ENCODE assay signal across 11 cellular contexts in genomic region chr7:85172530-85172941, GRCh38. TPM values are rescaled to one million over a fixed set of nuclear protein-coding genes. Genes with fewer than 3 reads are reported as not detected.
DNase-seq lines count a peak whose midpoint lies in the region; TF ChIP-seq lines count a peak whose summit lies in the region.
"Had no signal": no experiment of that assay in that cellular context is flagged by ENCODE, and none has a peak within 500 bp of the region (broad histone marks: within the 10 kb centered on the region; RNA-seq: fewer than 3 reads in every experiment).

No MANE protein-coding gene starts in this region.

- no peak overlapping the region for H3K27ac Mint-ChIP-seq in glutamatergic neuron (ENCODE audit: unreplicated experiment)

- DNase-seq in NCI-H446 (lab: John Stamatoyannopoulos, UW) (peak; percentile 3 to 19), NCI-H446 treated with DMSO at 0.1 percent for 48 hours (lab: John Stamatoyannopoulos, UW) (no peak), adrenal gland (peak in 4 of 7 donors; percentile 5 to 19 (median 12)), globus pallidus (ENCODE audit: low spot score) (peak; percentile 54), thyroid gland (peak; percentile 71 to 75), glutamatergic neuron (no peak)
- no peak for DNase-seq in stimulated activated CD4-positive, alpha-beta T cell treated with anti-CD3 and anti-CD28 coated beads, Interleukin-4, amount 100 ng/mL, for 1 hour
- no peak for DNase-seq in activated CD4-positive, alpha-beta T cell treated with anti-CD3 and anti-CD28 coated beads, Interleukin-2, amount 50 U/mL, for 1 hour
- DNase-seq: upper lobe of left lung had no signal

- H3K27me3 ChIP-seq in adrenal gland (no peaks in the 10 kb centered on the region), thyroid gland (no peaks in the 10 kb centered on the region)
- H3K27me3 ChIP-seq: cardiac muscle cell, upper lobe of left lung had no signal

- peak overlapping the region in 1 of 5 donors; percentile 5 for H3K27ac ChIP-seq in adrenal gland
- peak overlapping the region; percentile 58 to 83 (median 63) for H3K27ac ChIP-seq in thyroid gland
- H3K27ac ChIP-seq: cardiac muscle cell, upper lobe of left lung had no signal

- no peak for TF ChIP-seq CTCF in adrenal gland (IDR thresholded peaks at IDR 0.05)
- no peak for TF ChIP-seq CTCF in thyroid gland (IDR thresholded peaks at IDR 0.05)
- no peak for TF ChIP-seq CTCF in glutamatergic neuron (IDR thresholded peaks at IDR 0.05; ENCODE audit: partially characterized antibody, unreplicated experiment)

- H3K36me3 ChIP-seq in adrenal gland (replicated peaks in 1 of 2): no peaks in the 10 kb centered on the region
- H3K36me3 ChIP-seq in thyroid gland: no peaks in the 10 kb centered on the region
- H3K36me3 ChIP-seq: cardiac muscle cell, upper lobe of left lung had no signal

- no peaks in the 10 kb centered on the region for H3K36me3 Mint-ChIP-seq in glutamatergic neuron (ENCODE audit: unreplicated experiment)

- H3K9me3 ChIP-seq in adrenal gland (replicated peaks in 1 of 3) (no peaks in the 10 kb centered on the region), thyroid gland (no peaks in the 10 kb centered on the region)
- H3K9me3 ChIP-seq: upper lobe of left lung had no signal

- H3K27me3 Mint-ChIP-seq in glutamatergic neuron (ENCODE audit: unreplicated experiment): no peaks in the 10 kb centered on the region

- no peaks in the 10 kb centered on the region for H3K9me3 Mint-ChIP-seq in glutamatergic neuron (ENCODE audit: unreplicated experiment)

- H3K4me3 ChIP-seq in adrenal gland: peak overlapping the region in 1 of 4 donors; percentile 3
- H3K4me3 ChIP-seq in thyroid gland (replicated peaks in 1 of 3): no peak overlapping the region
- H3K4me3 ChIP-seq: cardiac muscle cell, upper lobe of left lung had no signal

- no peaks in the 10 kb centered on the region for H3K4me1 Mint-ChIP-seq in glutamatergic neuron (ENCODE audit: low read depth, unreplicated experiment)

- H3K4me1 ChIP-seq in adrenal gland (replicated peaks in 1 of 2) (no peaks in the 10 kb centered on the region), thyroid gland (peaks cover 11 to 28% of the 10 kb centered on the region in 2 donors)
- H3K4me1 ChIP-seq: upper lobe of left lung had no signal

- no peak for TF ChIP-seq POLR2A in adrenal gland (IDR thresholded peaks at IDR 0.05)
- TF ChIP-seq POLR2A in thyroid gland (IDR thresholded peaks at IDR 0.05): no peak

- H3K4me3 Mint-ChIP-seq in glutamatergic neuron (ENCODE audit: unreplicated experiment): no peak overlapping the region

- WGBS in adrenal gland, 4 donors: 6 to 16% (median 12%) methylated on average over 3 of the region's 3 CpGs
- WGBS in thyroid gland, 2 donors: 4 to 11% methylated on average over 3 of the region's 3 CpGs

- intact Hi-C loops in adrenal gland (cut with DNase I): no loop called here
- intact Hi-C loops in thyroid gland (cut with DNase I): no loop called here

RNA-seq across cellular contexts. Expression of gene SEMA3D, which starts 14.3 kb away (rescaled TPM):
- 1 to 10 TPM; 4.1 to 9.3 (median 7.0) TPM for total RNA-seq in adrenal gland
- 1 to 10 TPM in 2 of 3 donors, under 1 TPM in 1; 0.80 to 5.9 (median 1.5) TPM for polyA plus RNA-seq in adrenal gland
- 100 to 1,000 TPM in 2 of 4 donors, 10 to 100 TPM in 2; 65.8 to 131 (median 91.8) TPM for total RNA-seq in thyroid gland
- total RNA-seq in glutamatergic neuron (ENCODE audit: unreplicated experiment): 13.6 TPM
- total RNA-seq: T-helper 2 cell treated with Interferon-gamma antibody and Interleukin-4, amounts not matched to agents 100 ng/mL and 5 ng/mL, for 36 hours had no signal

Comparison
In these comparisons a context has a peak if more than half of its experiments do, and no peak if none do; other contexts are left out.
1. DNase-seq: peak in NCI-H446 (2 of 2), adrenal gland (4 of 7), globus pallidus (single experiment) and thyroid gland (2 of 2); none in NCI-H446 treated with DMSO at 0.1 percent for 48 hours (single experiment), glutamatergic neuron (single experiment), stimulated activated CD4-positive, alpha-beta T cell treated with anti-CD3 and anti-CD28 coated beads, Interleukin-4, amount 100 ng/mL, for 1 hour (single experiment) and activated CD4-positive, alpha-beta T cell treated with anti-CD3 and anti-CD28 coated beads, Interleukin-2, amount 50 U/mL, for 1 hour (single experiment).